In genomic region chr10:70549962-70550845, GRCh38 we compare ENCODE assay signal across 8 cellular contexts. TPM values are rescaled to one million over a fixed set of nuclear protein-coding genes. Genes with fewer than 3 reads are reported as not detected.
DNase-seq lines count a peak whose midpoint lies in the region; ATAC-seq and TF ChIP-seq lines count a peak whose summit lies in the region.

No MANE protein-coding gene starts in this region.

- peak overlapping the region; percentile 31 for H3K27ac Mint-ChIP-seq in glutamatergic neuron (ENCODE audit: unreplicated experiment)

- intact Hi-C loops in prostate gland (cut with DNase I): loop anchor here (2.0 to 5.0 kb wide), 2 partner anchors 209 to 332 kb away; no protein-coding TSS in a partner anchor
- intact Hi-C loops in aorta (cut with DNase I): loop anchor here (1.0 to 5.0 kb wide), 2 partner anchors 209 to 327 kb away; no protein-coding TSS in a partner anchor

- H3K36me3 ChIP-seq in prostate gland (no peaks in the 10 kb centered on the region), aorta (ENCODE audit: control insufficient read depth in 1 of 2, insufficient read depth in 2 of 2, low read length in 1 of 2) (no peaks in the 10 kb centered on the region)

- H3K4me3 Mint-ChIP-seq in glutamatergic neuron (ENCODE audit: unreplicated experiment): no peak overlapping the region

- TF ChIP-seq POLR2A in prostate gland (IDR thresholded peaks at IDR 0.05): no peak

- no peak overlapping the region for H3K4me3 ChIP-seq in prostate gland
- H3K4me3 ChIP-seq in aorta (ENCODE audit: low read length in 2 of 2): no peak overlapping the region

- H3K36me3 Mint-ChIP-seq in glutamatergic neuron (ENCODE audit: unreplicated experiment): no peaks in the 10 kb centered on the region

- peak; percentile 94 for TF ChIP-seq CTCF in glutamatergic neuron (IDR thresholded peaks at IDR 0.05; ENCODE audit: partially characterized antibody, unreplicated experiment)
- peak; percentile 66 to 87 (median 84) for TF ChIP-seq CTCF in prostate gland (IDR thresholded peaks at IDR 0.05)

- H3K9me3 ChIP-seq in prostate gland (no peaks in the 10 kb centered on the region), aorta (ENCODE audit: control insufficient read depth, low read length) (no peaks in the 10 kb centered on the region)

- ATAC-seq in aorta (ENCODE audit: low FRiP score): peak; percentile 78
- no peak for ATAC-seq in HG02884 (IDR thresholded peaks at IDR 0.05; ENCODE audit: unreplicated experiment)

- H3K27ac ChIP-seq in prostate gland: no peak overlapping the region
- H3K27ac ChIP-seq in aorta (ENCODE audit: low read depth in 1 of 2, low read length in 2 of 2): no peak overlapping the region

- no peaks in the 10 kb centered on the region for H3K4me1 ChIP-seq in prostate gland (replicated peaks)
- H3K4me1 ChIP-seq in aorta (ENCODE audit: control insufficient read depth in 1 of 2, insufficient read depth in 2 of 2, low read length in 2 of 2): no peaks in the 10 kb centered on the region

- in situ Hi-C loops in G401 (cut with HindIII; ENCODE audit: low sequenced_read_pairs): no loop called here
- in situ Hi-C loops in SK-MEL-5 (cut with HindIII; ENCODE audit: low pct_unique_long_range_greater_than_20kb, low sequenced_read_pairs): no loop called here

- DNase-seq in G401 (ENCODE audit: low spot score): peak; percentile 74
- peak; percentile 60 for DNase-seq in HuH-7.5 (ENCODE audit: low spot score)
- DNase-seq in SK-MEL-5 (ENCODE audit: low read depth, low spot score): peak; percentile 67
- peak; percentile 75 for DNase-seq in activated naive CD4-positive, alpha-beta T cell treated with Interleukin-2 at 50 U/mL for 16 hours
- DNase-seq in glutamatergic neuron: peak; percentile 76
- peak; percentile 36 for DNase-seq in prostate gland (ENCODE audit: low spot score)
- DNase-seq in aorta: peak in 1 of 2 donors; percentile 74

- H3K27me3 ChIP-seq in prostate gland (replicated peaks; ENCODE audit: insufficient read depth) (no peaks in the 10 kb centered on the region), aorta (ENCODE audit: control insufficient read depth in 1 of 2, insufficient read depth in 2 of 2, low read length in 1 of 2) (no peaks in the 10 kb centered on the region)

- peaks cover 6% of the 10 kb centered on the region for H3K9me3 Mint-ChIP-seq in glutamatergic neuron (ENCODE audit: unreplicated experiment)

- H3K27me3 Mint-ChIP-seq in glutamatergic neuron (ENCODE audit: unreplicated experiment): peaks cover 8% of the 10 kb centered on the region

- WGBS in prostate gland: 81% methylated on average over 9 of the region's 9 CpGs
- 83 to 85% methylated on average over 9 of the region's 9 CpGs for WGBS in aorta, 2 donors

- peaks cover 23% of the 10 kb centered on the region for H3K4me1 Mint-ChIP-seq in glutamatergic neuron (ENCODE audit: low read depth, unreplicated experiment)

RNA-seq across cellular contexts. Expression of gene PRF1, which starts 52.3 kb away (rescaled TPM):
- total RNA-seq in G401 (2014; rRNA removed; shearing (Covaris generic)): not detected in 2 replicates
- total RNA-seq in SK-MEL-5 (2014; rRNA removed; shearing (Covaris generic)): not detected in 2 replicates
- polyA plus RNA-seq in SK-MEL-5 (2015; cell fraction: cytosol; rRNA removed): not detected in 2 replicates
- polyA plus RNA-seq in SK-MEL-5 (2015; cell fraction: nucleus; rRNA removed): not detected in 2 replicates
- 2.6 TPM for total RNA-seq in glutamatergic neuron (ENCODE audit: unreplicated experiment)
- 1 to 10 TPM in 1 of 2 donors, under 1 TPM in 1; 0.32 to 2.3 TPM for total RNA-seq in prostate gland
- 1 to 10 TPM; 3.2 to 6.1 TPM for total RNA-seq in aorta
- 1 to 10 TPM; 1.3 to 6.1 TPM for polyA plus RNA-seq in aorta
